In the genomic region with DNA sequence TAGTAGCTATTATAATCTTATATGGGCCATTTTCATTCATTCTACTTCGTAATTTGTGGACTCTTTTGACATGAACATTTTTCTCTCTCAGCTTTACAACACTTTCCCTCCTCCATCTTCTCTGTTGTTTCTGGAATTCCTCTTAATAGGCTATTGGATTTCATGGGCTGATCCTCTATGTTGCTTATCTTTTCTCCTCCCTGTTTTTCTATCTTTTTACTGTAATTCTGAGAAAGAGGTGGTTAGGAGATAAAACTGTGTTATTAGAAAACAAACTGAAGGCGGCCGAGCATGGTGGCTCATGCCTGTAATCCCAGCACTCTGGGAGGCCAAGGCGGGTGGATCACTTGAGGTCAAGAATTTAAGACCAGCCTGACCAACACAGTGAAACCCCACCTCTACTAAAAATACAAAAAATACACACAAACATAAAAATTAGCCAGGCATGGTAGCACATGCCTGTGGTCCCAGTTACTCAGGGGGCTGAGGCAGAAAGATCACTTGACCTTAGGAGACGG, we compare ENCODE assay signal across 19 cellular contexts.
DNase-seq lines count a peak whose midpoint lies in the region; ATAC-seq, FAIRE-seq and TF ChIP-seq lines count a peak whose summit lies in the region.
"Had no signal": no experiment of that assay in that cellular context is flagged by ENCODE, and none has a peak within 500 bp of the region (broad histone marks: within the 10 kb centered on the region; RNA-seq: fewer than 3 reads in every experiment).

No MANE protein-coding gene starts in this region.

- H3K9me1 ChIP-seq in K562 (ENCODE audit: control insufficient read depth, insufficient read depth, low read length) = no peaks in the 10 kb centered on the region

- WGBS in K562 (ENCODE audit: insufficient coverage, low coverage, missing lambda C conversion rate) = 28% methylated on average over 5 of the region's 5 CpGs
- 94 to 100% methylated on average over 2 to 5 of the region's 5 CpGs for WGBS in endodermal cell (ENCODE audit: insufficient coverage in 1 of 2, insufficient read length in 1 of 2), 2 experiments

- intact Hi-C loops in K562 (cut with micrococcal nuclease) = loop anchor here (10.0 kb wide), 1 partner anchor 120 kb away; no protein-coding TSS in a partner anchor

- TF ChIP-seq EP300 in K562 (IDR thresholded peaks at IDR 0.05; ENCODE audit: low read length) = 0 out of 2 replicates have a peak, but pooled peaks have one; percentile 9

- no TSS peak for BruUV-seq in K562 (replicated peaks; lab: Mats Ljungman, UMichigan)

- H4K20me1 ChIP-seq in K562 (replicated peaks; ENCODE audit: control insufficient read depth, insufficient read depth, low read length) = no peaks in the 10 kb centered on the region

- peak; percentile 66 for ATAC-seq in K562
- no peak for ATAC-seq in HG02798 (IDR thresholded peaks at IDR 0.05; ENCODE audit: poor library complexity, unreplicated experiment)
- ATAC-seq in HG03571 (IDR thresholded peaks at IDR 0.05; ENCODE audit: unreplicated experiment) = no peak
- ATAC-seq: A549, GM23338 had no signal

- H3K4me2 ChIP-seq in K562 (ENCODE audit: insufficient read depth, low read length) = no peak overlapping the region
- H3K4me2 ChIP-seq: A549, GM23338 had no signal

- no peaks in the 10 kb centered on the region for H3K27me3 Mint-ChIP-seq in osteocyte (ENCODE audit: unreplicated experiment)
- H3K27me3 Mint-ChIP-seq in endodermal cell (ENCODE audit: insufficient read depth) = no peaks in the 10 kb centered on the region

- H3K9me3 ChIP-seq in K562 (replicated peaks; ENCODE audit: control insufficient read depth, insufficient read depth, low read depth, low read length) (no peaks in the 10 kb centered on the region), endodermal cell (ENCODE audit: control insufficient read depth, low read length) (no peaks in the 10 kb centered on the region)
- H3K9me3 ChIP-seq: A549, BE2C had no signal

- POLR2A ChIA-PET in K562 (lab: Yijun Ruan, JAX) = interaction anchor here (0.6 kb wide), 1 partner anchor 38 kb away, joined by 4 read pairs; no protein-coding TSS in a partner anchor

- no peak for FAIRE-seq in K562 (lab: Jason Lieb, UNC)
- FAIRE-seq: A549, D721Med, GM12891 had no signal

- H3K36me3 Mint-ChIP-seq in osteocyte (ENCODE audit: unreplicated experiment) (peaks cover 21% of the 10 kb centered on the region), endodermal cell (ENCODE audit: low read depth) (peaks cover 13% of the 10 kb centered on the region)
- H3K36me3 Mint-ChIP-seq: CD4-positive, alpha-beta memory T cell had no signal

- H3K27ac Mint-ChIP-seq in osteocyte (ENCODE audit: unreplicated experiment) (peak overlapping the region; percentile 1), endodermal cell (no peak overlapping the region)
- H3K27ac Mint-ChIP-seq: CD4-positive, alpha-beta memory T cell; GM23338 had no signal

- H3K4me1 ChIP-seq in K562 (replicated peaks in 1 of 2; ENCODE audit: control insufficient read depth in 2 of 2, insufficient read depth in 2 of 2, low read length in 2 of 2) (peaks cover 4 to 7% of the 10 kb centered on the region in 2 experiments; a peak in 2 of 5 replicates), endodermal cell (ENCODE audit: control insufficient read depth, insufficient read depth, low read length) (no peaks in the 10 kb centered on the region)
- H3K4me1 ChIP-seq: A549, BE2C had no signal

- peak overlapping the region; percentile 36; the same call in 1 of the 3 replicates for H3K27ac ChIP-seq in K562 (ENCODE audit: extremely low read depth, low read depth, low read length)
- no peak overlapping the region for H3K27ac ChIP-seq in endodermal cell (ENCODE audit: low read depth, low read length)
- H3K27ac ChIP-seq: A549, C4-2B had no signal

- TF ChIP-seq RAD21 in K562 (CRISPR knock-in tag; conservative IDR thresholded peaks at IDR 0.05 in 1 of 2, IDR thresholded peaks at IDR 0.05 in 1 of 2) = no peak

- no peak overlapping the region for H3K4me3 ChIP-seq in K562
- no peak overlapping the region for H3K4me3 ChIP-seq in endodermal cell (ENCODE audit: low read length)
- H3K4me3 ChIP-seq in foreskin fibroblast (ENCODE audit: low read depth in 1 of 2, low read length in 2 of 2) = no peak overlapping the region
- H3K4me3 ChIP-seq: A549, GM23338 had no signal

- DNase-seq in OCI-M1 (lab: John Stamatoyannopoulos, UW) (peak; percentile 75), K562 (ENCODE audit: extremely low read depth in 1 of 4, low spot score in 3 of 4) (peak in 1 of 4 experiments; percentile 13), kidney glomerular epithelial cell (lab: John Stamatoyannopoulos, UW) (peak; percentile 73), osteocyte (ENCODE audit: extremely low spot score, unreplicated experiment) (no peak), endodermal cell (no peak), foreskin fibroblast (no peak)
- DNase-seq: BE2C; CD4-positive, alpha-beta memory T cell; DMS153; DMS79 treated with DMSO at 0.1 percent for 48 hours; EL; H7 had no signal

- in situ Hi-C loops in K562 (cut with MboI) = no loop called here

- CTCF ChIA-PET in K562 (lab: Yijun Ruan, JAX; ENCODE audit: low intra/inter-chr PET ratio) = no interaction called here

- TF ChIP-seq POLR2A in K562 (conservative IDR thresholded peaks at IDR 0.05) = no peak

- no peaks in the 10 kb centered on the region for H3K4me1 Mint-ChIP-seq in osteocyte (ENCODE audit: unreplicated experiment)
- no peaks in the 10 kb centered on the region for H3K4me1 Mint-ChIP-seq in endodermal cell
- H3K4me1 Mint-ChIP-seq: CD4-positive, alpha-beta memory T cell; GM23338 had no signal

- H3K36me3 ChIP-seq in K562 (ENCODE audit: control insufficient read depth, insufficient read depth, low read length) = 0 out of 3 replicates have a peak, but pooled peaks cover 7% of the 10 kb centered on the region
- peaks cover 10% of the 10 kb centered on the region for H3K36me3 ChIP-seq in endodermal cell (ENCODE audit: control insufficient read depth, insufficient read depth, low read length)

- H3K4me3 Mint-ChIP-seq in osteocyte (ENCODE audit: unreplicated experiment) = no peak overlapping the region
- H3K4me3 Mint-ChIP-seq in endodermal cell = no peak overlapping the region
- H3K4me3 Mint-ChIP-seq: CD4-positive, alpha-beta memory T cell; GM23338 had no signal

- H2AFZ ChIP-seq in K562 (ENCODE audit: low read depth, low read length) = 0 out of 2 replicates have a peak overlapping the region, but pooled peaks have one; percentile 59
- H2AFZ ChIP-seq: GM23338 had no signal

- TF ChIP-seq CTCF in K562 (IDR thresholded peaks at IDR 0.05 in 2 of 3, conservative IDR thresholded peaks at IDR 0.05 in 1 of 3; ENCODE audit: insufficient read depth in 2 of 3, low read depth in 1 of 3, low read length in 3 of 3) (no peak), osteocyte (IDR thresholded peaks at IDR 0.05) (no peak), endodermal cell (conservative IDR thresholded peaks at IDR 0.05) (no peak), foreskin fibroblast (IDR thresholded peaks at IDR 0.05; ENCODE audit: low read depth, low read length) (no peak)

- H3K27me3 ChIP-seq in K562 (ENCODE audit: control insufficient read depth in 2 of 2, insufficient read depth in 2 of 2, low read length in 2 of 2) (no peaks in the 10 kb centered on the region), endodermal cell (ENCODE audit: control insufficient read depth, insufficient read depth, low read length, poor library complexity, severe bottlenecking) (no peaks in the 10 kb centered on the region)
- H3K27me3 ChIP-seq: BE2C had no signal

- H3K9ac ChIP-seq in K562 (ENCODE audit: insufficient read depth in 1 of 2, low read depth in 2 of 2, low read length in 2 of 2) = no peak overlapping the region
- H3K9ac ChIP-seq in endodermal cell (ENCODE audit: extremely low read depth, low read length, poor library complexity, severe bottlenecking) = no peak overlapping the region

- no peaks in the 10 kb centered on the region for H3K79me2 ChIP-seq in K562 (ENCODE audit: control insufficient read depth, insufficient read depth, low read length)

- H3K9me3 Mint-ChIP-seq in osteocyte (ENCODE audit: unreplicated experiment) = no peaks in the 10 kb centered on the region
- H3K9me3 Mint-ChIP-seq in endodermal cell = no peaks in the 10 kb centered on the region
- H3K9me3 Mint-ChIP-seq: CD4-positive, alpha-beta memory T cell; GM23338 had no signal

TF ChIP-seq in K562, 482 proteins besides CTCF, POLR2A, EP300 and RAD21 (continues in another document):
- TF ChIP-seq GATA2 (CRISPR knock-in tag; IDR thresholded peaks at IDR 0.05) (no peak), ZNF445 (CRISPR knock-in tag; IDR thresholded peaks at IDR 0.05; ENCODE audit: low read depth) (no peak), NFXL1 (CRISPR knock-in tag; IDR thresholded peaks at IDR 0.05) (no peak), KAT7 (CRISPR knock-in tag; IDR thresholded peaks at IDR 0.05; ENCODE audit: borderline replicate concordance) (no peak), TCF7L2 (IDR thresholded peaks at IDR 0.05; ENCODE audit: low read depth, low read length) (no peak), POU5F1 (IDR thresholded peaks at IDR 0.05; ENCODE audit: borderline replicate concordance, low read depth, low read length, partially characterized antibody) (no peak)
- TF ChIP-seq, protein P1, sequence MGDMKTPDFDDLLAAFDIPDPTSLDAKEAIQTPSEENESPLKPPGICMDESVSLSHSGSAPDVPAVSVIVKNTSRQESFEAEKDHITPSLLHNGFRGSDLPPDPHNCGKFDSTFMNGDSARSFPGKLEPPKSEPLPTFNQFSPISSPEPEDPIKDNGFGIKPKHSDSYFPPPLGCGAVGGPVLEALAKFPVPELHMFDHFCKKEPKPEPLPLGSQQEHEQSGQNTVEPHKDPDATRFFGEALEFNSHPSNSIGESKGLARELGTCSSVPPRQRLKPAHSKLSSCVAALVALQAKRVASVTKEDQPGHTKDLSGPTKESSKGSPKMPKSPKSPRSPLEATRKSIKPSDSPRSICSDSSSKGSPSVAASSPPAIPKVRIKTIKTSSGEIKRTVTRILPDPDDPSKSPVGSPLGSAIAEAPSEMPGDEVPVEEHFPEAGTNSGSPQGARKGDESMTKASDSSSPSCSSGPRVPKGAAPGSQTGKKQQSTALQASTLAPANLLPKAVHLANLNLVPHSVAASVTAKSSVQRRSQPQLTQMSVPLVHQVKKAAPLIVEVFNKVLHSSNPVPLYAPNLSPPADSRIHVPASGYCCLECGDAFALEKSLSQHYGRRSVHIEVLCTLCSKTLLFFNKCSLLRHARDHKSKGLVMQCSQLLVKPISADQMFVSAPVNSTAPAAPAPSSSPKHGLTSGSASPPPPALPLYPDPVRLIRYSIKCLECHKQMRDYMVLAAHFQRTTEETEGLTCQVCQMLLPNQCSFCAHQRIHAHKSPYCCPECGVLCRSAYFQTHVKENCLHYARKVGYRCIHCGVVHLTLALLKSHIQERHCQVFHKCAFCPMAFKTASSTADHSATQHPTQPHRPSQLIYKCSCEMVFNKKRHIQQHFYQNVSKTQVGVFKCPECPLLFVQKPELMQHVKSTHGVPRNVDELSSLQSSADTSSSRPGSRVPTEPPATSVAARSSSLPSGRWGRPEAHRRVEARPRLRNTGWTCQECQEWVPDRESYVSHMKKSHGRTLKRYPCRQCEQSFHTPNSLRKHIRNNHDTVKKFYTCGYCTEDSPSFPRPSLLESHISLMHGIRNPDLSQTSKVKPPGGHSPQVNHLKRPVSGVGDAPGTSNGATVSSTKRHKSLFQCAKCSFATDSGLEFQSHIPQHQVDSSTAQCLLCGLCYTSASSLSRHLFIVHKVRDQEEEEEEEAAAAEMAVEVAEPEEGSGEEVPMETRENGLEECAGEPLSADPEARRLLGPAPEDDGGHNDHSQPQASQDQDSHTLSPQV (IDR thresholded peaks at IDR 0.05) = peak; percentile 17; the same call in 1 of the 2 replicates

Comparison
In these comparisons a context has a peak if more than half of its experiments do, and no peak if none do; other contexts are left out.
1. DNase-seq: peak in OCI-M1 (single experiment) and kidney glomerular epithelial cell (single experiment); none in osteocyte (single experiment), endodermal cell (single experiment) and foreskin fibroblast (0 of 2).